In the genomic region with DNA sequence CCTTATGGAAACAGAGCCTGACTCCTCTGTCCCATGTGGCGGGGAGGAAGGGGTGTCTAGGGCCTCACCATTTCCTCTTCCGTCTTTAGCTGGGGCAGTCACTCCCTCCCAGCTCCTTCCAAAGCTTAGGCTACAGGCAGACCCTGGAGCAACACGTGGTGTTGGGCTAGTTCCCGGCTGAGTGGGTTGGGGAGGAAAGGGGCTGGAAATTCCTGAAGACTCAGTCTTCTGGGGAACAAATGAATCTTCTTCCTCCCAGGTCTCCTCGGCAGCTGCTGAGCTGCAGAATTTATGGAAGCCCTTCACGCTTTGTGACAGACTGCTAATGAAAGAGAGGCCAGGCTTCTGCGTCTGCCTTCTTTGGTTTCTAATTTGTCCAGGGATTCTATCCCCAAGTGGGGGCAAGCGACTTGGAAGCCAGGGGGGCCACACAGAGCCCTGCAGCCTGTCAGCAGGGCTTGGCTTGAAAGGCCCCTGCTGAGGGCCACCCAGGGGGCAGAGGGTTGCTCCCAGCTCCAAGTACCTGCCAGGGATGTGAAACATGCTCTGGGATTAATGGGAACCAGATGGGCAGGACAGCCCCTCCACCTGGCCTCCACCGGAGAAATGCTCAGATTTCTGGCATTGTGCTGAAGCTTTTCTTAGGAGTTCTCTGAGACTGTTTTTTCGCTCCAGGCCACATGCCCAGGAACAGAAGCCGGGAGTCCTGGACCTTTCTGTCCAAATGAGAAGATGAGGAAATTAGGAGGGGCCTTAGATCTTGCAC, we compare ENCODE assay signal across 13 cellular contexts.
DNase-seq lines count a peak whose midpoint lies in the region; ATAC-seq and TF ChIP-seq lines count a peak whose summit lies in the region.
"Had no signal": no experiment of that assay in that cellular context is flagged by ENCODE, and none has a peak within 500 bp of the region (broad histone marks: within the 10 kb centered on the region; RNA-seq: fewer than 3 reads in every experiment).

No MANE protein-coding gene starts in this region.

- intact Hi-C loops in Right ventricle myocardium inferior (cut with DNase I) (no loop called here), cardiac septum (cut with DNase I) (no loop called here), mucosa of descending colon (cut with DNase I, micrococcal nuclease) (no loop called here)

- H3K4me3 Mint-ChIP-seq in endodermal cell = no peak overlapping the region

- H3K4me3 ChIP-seq in endodermal cell (ENCODE audit: low read length) (no peak overlapping the region), mucosa of descending colon (no peak overlapping the region)
- H3K4me3 ChIP-seq: GM12878, pancreas had no signal

- DNase-seq in Right ventricle myocardium inferior (ENCODE audit: missing footprints) (no peak), cardiac septum (ENCODE audit: low spot score) (no peak), endodermal cell (peak; percentile 55), mucosa of descending colon (peak in 1 of 3 donors; percentile 12), ureter (ENCODE audit: low spot score) (peak; percentile 49), CD1c-positive myeloid dendritic cell (ENCODE audit: extremely low spot score) (no peak)
- DNase-seq: activated CD8-positive, alpha-beta memory T cell treated with anti-CD3 and anti-CD28 coated beads, Interleukin-2, amount 50 U/mL, for 4 hours; NCI-H446 treated with DMSO at 0.1 percent for 48 hours; pancreas had no signal

- H3K27ac ChIP-seq in endodermal cell (ENCODE audit: low read depth, low read length) = peak overlapping the region; percentile 26
- H3K27ac ChIP-seq: epithelial cell of prostate had no signal

- no peaks in the 10 kb centered on the region for H3K27me3 ChIP-seq in endodermal cell (ENCODE audit: control insufficient read depth, insufficient read depth, low read length, poor library complexity, severe bottlenecking)
- H3K27me3 ChIP-seq: pancreas had no signal

- H3K4me1 ChIP-seq in endodermal cell (ENCODE audit: control insufficient read depth, insufficient read depth, low read length) (peaks cover 6% of the 10 kb centered on the region), mucosa of descending colon (ENCODE audit: low read depth) (no peaks in the 10 kb centered on the region)

- H3K9me3 Mint-ChIP-seq in endodermal cell = no peaks in the 10 kb centered on the region

- H3K9me3 ChIP-seq in endodermal cell (ENCODE audit: control insufficient read depth, low read length) (no peaks in the 10 kb centered on the region), mucosa of descending colon (no peaks in the 10 kb centered on the region)
- H3K9me3 ChIP-seq: pancreas had no signal

- TF ChIP-seq CTCF in endodermal cell (conservative IDR thresholded peaks at IDR 0.05) = no peak
- no peak for TF ChIP-seq CTCF in mucosa of descending colon (IDR thresholded peaks at IDR 0.05)

- no peaks in the 10 kb centered on the region for H3K36me3 Mint-ChIP-seq in endodermal cell (ENCODE audit: low read depth)

- H3K27me3 Mint-ChIP-seq in endodermal cell (ENCODE audit: insufficient read depth) = peaks cover 2% of the 10 kb centered on the region

- ATAC-seq in Right ventricle myocardium inferior (peak; percentile 66), mucosa of descending colon (peak; percentile 31), HG03378 (IDR thresholded peaks at IDR 0.05; ENCODE audit: unreplicated experiment) (no peak), HG03097 (IDR thresholded peaks at IDR 0.05; ENCODE audit: low FRiP score, unreplicated experiment) (no peak)
- ATAC-seq: GM12878 had no signal

- peaks cover 15% of the 10 kb centered on the region for H3K4me1 Mint-ChIP-seq in endodermal cell

- no peaks in the 10 kb centered on the region for H3K36me3 ChIP-seq in endodermal cell (ENCODE audit: control insufficient read depth, insufficient read depth, low read length)
- no peaks in the 10 kb centered on the region for H3K36me3 ChIP-seq in mucosa of descending colon (ENCODE audit: low read depth)
- H3K36me3 ChIP-seq: pancreas had no signal

- 88 to 89% methylated on average over 7 to 11 of the region's 11 CpGs for WGBS in endodermal cell (ENCODE audit: insufficient coverage in 1 of 2, insufficient read length in 1 of 2), 2 experiments

- no peak overlapping the region for H3K9ac ChIP-seq in endodermal cell (ENCODE audit: extremely low read depth, low read length, poor library complexity, severe bottlenecking)

- H3K27ac Mint-ChIP-seq in endodermal cell = no peak overlapping the region

Comparison
In these comparisons a context has a peak if more than half of its experiments do, and no peak if none do; other contexts are left out.
1. ATAC-seq: peak in Right ventricle myocardium inferior (single experiment) and mucosa of descending colon (single experiment); none in HG03378 (single experiment) and HG03097 (single experiment).
2. DNase-seq: peak in endodermal cell (single experiment) and ureter (single experiment); none in Right ventricle myocardium inferior (single experiment), cardiac septum (single experiment) and CD1c-positive myeloid dendritic cell (single experiment).